In genomic region chr9:133485531-133486260, GRCh38 we compare ENCODE assay signal across 9 cellular contexts. TPM values are rescaled to one million over a fixed set of nuclear protein-coding genes. Genes with fewer than 3 reads are reported as not detected.
DNase-seq lines count a peak whose midpoint lies in the region; ATAC-seq, FAIRE-seq and TF ChIP-seq lines count a peak whose summit lies in the region.
"Had no signal": no experiment of that assay in that cellular context is flagged by ENCODE, and none has a peak within 500 bp of the region (broad histone marks: within the 10 kb centered on the region; RNA-seq: fewer than 3 reads in every experiment).

No MANE protein-coding gene starts in this region.

- H3K9me3 ChIP-seq in A549 (no peaks in the 10 kb centered on the region), OCI-LY7 (ENCODE audit: low read length) (no peaks in the 10 kb centered on the region), heart right ventricle (no peaks in the 10 kb centered on the region), neural progenitor cell (ENCODE audit: low read depth) (no peaks in the 10 kb centered on the region)

- POLR2A ChIA-PET in A549 (lab: Yijun Ruan, JAX): interaction anchor here (0.9 to 1.0 kb wide), 2 partner anchors 26 to 125 kb away, joined by 3 read pairs; partner anchors contain the start of gene CACFD1
- POLR2A ChIA-PET in OCI-LY7 (lab: Charles Lee): no interaction called here

- H3K27ac Mint-ChIP-seq in neural progenitor cell: no peak overlapping the region

- H3K4me2 ChIP-seq in A549 (peak overlapping the region; percentile 33; the same call in 1 of the 3 replicates), OCI-LY7 (ENCODE audit: low read length) (peak overlapping the region; percentile 75), neural progenitor cell (no peak overlapping the region)

- H4K20me1 ChIP-seq in OCI-LY7 (ENCODE audit: insufficient read depth, low read length) (no peaks in the 10 kb centered on the region), neural progenitor cell (ENCODE audit: low read depth) (no peaks in the 10 kb centered on the region)

- no TSS peak for BruUV-seq in OCI-LY7 (replicated peaks; lab: Mats Ljungman, UMichigan)

- intact Hi-C loops in OCI-LY7 (cut with micrococcal nuclease; ENCODE audit: unreplicated experiment) (loop anchor here (1.0 to 2.0 kb wide), 4 partner anchors 33 to 300 kb away; partner anchors contain the start of genes MED22 and RPL7A), heart right ventricle (cut with DNase I) (loop anchor here (1.0 to 10.0 kb wide), 13 partner anchors 78 to 461 kb away; partner anchors contain the start of genes MED22 (in 2 of the 10), RPL7A (in 2 of the 10), SURF1 (in 1 of the 10) and SURF2 (in 1 of the 10))

- DNase-seq in A549 (ENCODE audit: low read depth in 1 of 2, low spot score in 1 of 2) (peak in 1 of 2 experiments; percentile 37), GM13976 (ENCODE audit: low spot score) (peak; percentile 79), OCI-LY7 (ENCODE audit: low spot score) (peak; percentile 84), heart right ventricle (no peak), epidermal melanocyte (ENCODE audit: insufficient read length, low spot score) (no peak), foreskin fibroblast (no peak), neural progenitor cell (ENCODE audit: low spot score) (no peak)

- H3F3A ChIP-seq in neural progenitor cell (ENCODE audit: low read depth): no peaks in the 10 kb centered on the region

- TF ChIP-seq CTCF in A549 (IDR thresholded peaks at IDR 0.05) (no peak), GM13976 (IDR thresholded peaks at IDR 0.05; ENCODE audit: borderline replicate concordance, control extremely low read depth, extremely low read depth, insufficient read depth, missing control alignments) (no peak), OCI-LY7 (conservative IDR thresholded peaks at IDR 0.05; ENCODE audit: low read length) (no peak), heart right ventricle (IDR thresholded peaks at IDR 0.05) (no peak), foreskin fibroblast (IDR thresholded peaks at IDR 0.05; ENCODE audit: low read depth, low read length) (no peak), neural progenitor cell (IDR thresholded peaks at IDR 0.05) (no peak)

- H3K27me3 Mint-ChIP-seq in neural progenitor cell (ENCODE audit: insufficient read depth, low read depth): peaks cover 14% of the 10 kb centered on the region

- ATAC-seq in A549: peak; percentile 53 to 73; a peak in 4 of 6 replicates
- ATAC-seq in heart right ventricle: peak in 5 of 8 donors; percentile 3 to 23 (median 8)
- no peak for ATAC-seq in HG03039 (IDR thresholded peaks at IDR 0.05; ENCODE audit: unreplicated experiment)

- TF ChIP-seq POLR2A in A549 (IDR thresholded peaks at IDR 0.05; ENCODE audit: low read length): no peak

- in situ Hi-C loops in GM13976 (cut with MboI; ENCODE audit: low sequenced_read_pairs, unreplicated experiment): loop anchor here (25.0 kb wide), 1 partner anchor 298 kb away; no protein-coding TSS in a partner anchor

- no peak overlapping the region for H3K4me3 Mint-ChIP-seq in neural progenitor cell
- H3K4me3 Mint-ChIP-seq: nephron had no signal

- H2AFZ ChIP-seq in OCI-LY7 (ENCODE audit: low read length) (peak overlapping the region; percentile 65), neural progenitor cell (replicated peaks) (no peak overlapping the region)

- H3K36me3 Mint-ChIP-seq in neural progenitor cell: no peaks in the 10 kb centered on the region

- no peak overlapping the region for H3K9ac ChIP-seq in neural progenitor cell

- H3K4me3 ChIP-seq in A549 (no peak overlapping the region), OCI-LY7 (ENCODE audit: low read depth, low read length, poor library complexity, severe bottlenecking) (peak overlapping the region; percentile 51), heart right ventricle (no peak overlapping the region), foreskin fibroblast (ENCODE audit: low read depth in 1 of 2, low read length in 2 of 2) (no peak overlapping the region), neural progenitor cell (no peak overlapping the region)

- H3K79me2 ChIP-seq in OCI-LY7 (ENCODE audit: insufficient read depth, low read depth, low read length) (no peaks in the 10 kb centered on the region), neural progenitor cell (ENCODE audit: low read depth) (no peaks in the 10 kb centered on the region)

- H3K27ac ChIP-seq in A549 (0 out of 6 replicates have a peak overlapping the region, but pooled peaks of 1 of the 2 experiments have one; percentile 38), OCI-LY7 (ENCODE audit: low read depth, low read length, poor library complexity, severe bottlenecking) (peak overlapping the region; percentile 59), heart right ventricle (no peak overlapping the region), neural progenitor cell (no peak overlapping the region)

- no peak for TF ChIP-seq RAD21 in A549 (conservative IDR thresholded peaks at IDR 0.05 in 1 of 2, IDR thresholded peaks at IDR 0.05 in 1 of 2)

- WGBS in A549 (ENCODE audit: missing lambda C conversion rate): 54% methylated on average over 25 of the region's 25 CpGs
- 62 to 66% methylated on average over 25 of the region's 25 CpGs for WGBS in heart right ventricle, 2 donors

- peaks cover 7% of the 10 kb centered on the region for H3K4me1 Mint-ChIP-seq in neural progenitor cell

- H3K36me3 ChIP-seq in OCI-LY7 (ENCODE audit: insufficient read depth, low read length): no peaks in the 10 kb centered on the region
- no peaks in the 10 kb centered on the region for H3K36me3 ChIP-seq in heart right ventricle
- no peaks in the 10 kb centered on the region for H3K36me3 ChIP-seq in neural progenitor cell

- no peak for TF ChIP-seq EP300 in A549 (IDR thresholded peaks at IDR 0.05)

- H3K9me3 Mint-ChIP-seq in neural progenitor cell: no peaks in the 10 kb centered on the region
- H3K9me3 Mint-ChIP-seq: nephron had no signal

- peaks cover 0 to 16% (median 0%) of the 10 kb centered on the region in 7 donors for H3K27me3 ChIP-seq in heart right ventricle
- peaks cover 8% of the 10 kb centered on the region for H3K27me3 ChIP-seq in neural progenitor cell

- no peak for FAIRE-seq in A549 (lab: Jason Lieb, UNC)

- H3K4me1 ChIP-seq in A549 (0 out of 3 replicates have a peak, but pooled peaks cover 3% of the 10 kb centered on the region), OCI-LY7 (ENCODE audit: insufficient read depth, low read length, poor library complexity, severe bottlenecking) (peaks cover 11% of the 10 kb centered on the region), heart right ventricle (peaks cover 0 to 14% (median 5%) of the 10 kb centered on the region in 9 donors), neural progenitor cell (no peaks in the 10 kb centered on the region)

- H3K9me2 ChIP-seq in OCI-LY7 (ENCODE audit: insufficient read depth, low read length): no peaks in the 10 kb centered on the region

- CTCF ChIA-PET in A549 (lab: Yijun Ruan, JAX) (interaction anchor here (0.5 to 7.6 kb wide), 34 partner anchors 8 to 1948 kb away, joined by 3 to 76 read pairs (median 4); partner anchors contain the start of gene CACFD1), OCI-LY7 (lab: Charles Lee; ENCODE audit: unreplicated experiment) (no interaction called here)

TF ChIP-seq in A549, 52 proteins besides CTCF, POLR2A, EP300 and RAD21 (continues in another document):
- TF ChIP-seq HOXB5 (CRISPR knock-in tag; IDR thresholded peaks at IDR 0.05) (no peak), SMC3 (IDR thresholded peaks at IDR 0.05) (no peak)

RNA-seq across cellular contexts. Expression of gene SLC2A6, which starts 6.8 kb away (rescaled TPM):
- polyA plus RNA-seq in A549 (2011; rRNA removed) (3.7 and 4.6 TPM in 2 replicates), A549 (2017; fragmentation: RNase III; extraction: RNeasy Plus Mini Kit Qiagen cat#74134 plus additional on column Dnase treatment) (15.4 to 21.2 TPM (median 20.5 TPM) in 3 replicates), heart right ventricle (1 to 10 TPM; 4.9 to 5.6 TPM)
- polyA plus RNA-seq in A549 (2012; cell fraction: cytosol; rRNA removed): 9.7 and 16.3 TPM in 2 replicates
- polyA plus RNA-seq in A549 (2012; cell fraction: nucleus; rRNA removed): 20.8 and 32.7 TPM in 2 replicates
- 4.2 and 5.8 TPM in 2 replicates for polyA minus RNA-seq in A549 (2011; rRNA and poly(A)+ RNA removed)
- total RNA-seq in OCI-LY7 (2014; rRNA removed; shearing (Covaris generic)): 45.2 and 52.9 TPM in 2 replicates
- total RNA-seq in OCI-LY7 (2022) (42.1 and 51.0 TPM in 2 replicates), heart right ventricle (1 to 10 TPM; 1.3 to 7.0 (median 2.2) TPM), neural progenitor cell (ENCODE audit: low replicate concordance) (2.3 and 8.8 TPM in 2 replicates)

RNA-seq across cellular contexts. Expression of gene CACFD1, which starts 25.9 kb away (rescaled TPM):
- polyA plus RNA-seq in A549 (2011; rRNA removed) (6.2 and 8.0 TPM in 2 replicates), A549 (2017; fragmentation: RNase III; extraction: RNeasy Plus Mini Kit Qiagen cat#74134 plus additional on column Dnase treatment) (3.1 to 5.2 TPM (median 5.0 TPM) in 3 replicates), heart right ventricle (10 to 100 TPM; 10.0 to 17.3 TPM)
- polyA plus RNA-seq in A549 (2012; cell fraction: cytosol; rRNA removed): 4.4 and 7.0 TPM in 2 replicates
- 7.1 and 7.4 TPM in 2 replicates for polyA plus RNA-seq in A549 (2012; cell fraction: nucleus; rRNA removed)
- polyA minus RNA-seq in A549 (2011; rRNA and poly(A)+ RNA removed): 9.4 and 11.5 TPM in 2 replicates
- total RNA-seq in OCI-LY7 (2014; rRNA removed; shearing (Covaris generic)): 14.9 and 17.2 TPM in 2 replicates
- total RNA-seq in OCI-LY7 (2022) (16.7 and 19.2 TPM in 2 replicates), heart right ventricle (10 to 100 TPM in 9 of 10 donors, 1 to 10 TPM in 1; 8.8 to 12.6 (median 10.8) TPM), neural progenitor cell (ENCODE audit: low replicate concordance) (15.7 and 29.3 TPM in 2 replicates)

RNA-seq across cellular contexts. Expression of gene MYMK, which starts 39.1 kb away (rescaled TPM):
- polyA plus RNA-seq in A549 (2011; rRNA removed) (not detected in 2 replicates), A549 (2017; fragmentation: RNase III; extraction: RNeasy Plus Mini Kit Qiagen cat#74134 plus additional on column Dnase treatment) (not detected in 3 replicates), heart right ventricle (not detected)
- not detected in 2 replicates for polyA plus RNA-seq in A549 (2012; cell fraction: cytosol; rRNA removed)
- polyA plus RNA-seq in A549 (2012; cell fraction: nucleus; rRNA removed): not detected in 2 replicates
- polyA minus RNA-seq in A549 (2011; rRNA and poly(A)+ RNA removed): not detected in 2 replicates
- not detected in 2 replicates for total RNA-seq in OCI-LY7 (2014; rRNA removed; shearing (Covaris generic))
- total RNA-seq in OCI-LY7 (2022) (not detected in 2 replicates), heart right ventricle (not detected), neural progenitor cell (ENCODE audit: low replicate concordance) (not detected in 2 replicates)

RNA-seq across cellular contexts. Expression of gene ADAMTSL2, which starts 48.8 kb away (rescaled TPM):
- not detected in 2 replicates for polyA plus RNA-seq in A549 (2011; rRNA removed)
- 0.01 TPM in 2 replicates for polyA plus RNA-seq in A549 (2012; cell fraction: cytosol; rRNA removed)
- not detected in 2 replicates for polyA plus RNA-seq in A549 (2012; cell fraction: nucleus; rRNA removed)
- not detected in 3 replicates for polyA plus RNA-seq in A549 (2017; fragmentation: RNase III; extraction: RNeasy Plus Mini Kit Qiagen cat#74134 plus additional on column Dnase treatment)
- not detected in 2 replicates for polyA minus RNA-seq in A549 (2011; rRNA and poly(A)+ RNA removed)
- total RNA-seq in OCI-LY7 (2014; rRNA removed; shearing (Covaris generic)): 0.88 and 1.0 TPM in 2 replicates
- total RNA-seq in OCI-LY7 (2022): not detected in 2 replicates
- 1 to 10 TPM; 2.0 to 9.1 (median 4.3) TPM for total RNA-seq in heart right ventricle
- polyA plus RNA-seq in heart right ventricle: 1 to 10 TPM; 4.9 to 7.5 TPM
- 0.30 and 0.99 TPM in 2 replicates for total RNA-seq in neural progenitor cell (ENCODE audit: low replicate concordance)

Comparison
In these comparisons a context has a peak if more than half of its experiments do, and no peak if none do; other contexts are left out.
1. DNase-seq: peak in GM13976 (single experiment) and OCI-LY7 (single experiment); none in heart right ventricle (0 of 2), epidermal melanocyte (single experiment), foreskin fibroblast (0 of 2) and neural progenitor cell (single experiment).